Comparison of ENCODE assay signal across 1 cellular context in genomic region chr6:35258336-35258735, GRCh38.
TF ChIP-seq lines count a peak whose summit lies in the region.

No MANE protein-coding gene starts in this region.

TF ChIP-seq in endothelial cell of umbilical vein, 7 proteins besides CTCF, POLR2A, EP300 and RAD21:
- TF ChIP-seq MAX (IDR thresholded peaks at IDR 0.05; ENCODE audit: insufficient read depth, insufficient read length) (no peak), GATA2 (IDR thresholded peaks at IDR 0.05; ENCODE audit: insufficient read depth, insufficient read length, low read depth, low read length) (no peak), FOS (IDR thresholded peaks at IDR 0.05; ENCODE audit: borderline replicate concordance, insufficient read depth, low read length) (no peak), POLR2AphosphoS5 (IDR thresholded peaks at IDR 0.05; ENCODE audit: insufficient read depth, low read depth, low read length) (no peak), JUN (IDR thresholded peaks at IDR 0.05; ENCODE audit: borderline replicate concordance, insufficient read depth, insufficient read length, low read depth) (no peak), MYC (IDR thresholded peaks at IDR 0.05; ENCODE audit: low read depth, low read length) (no peak), EZH2 (IDR thresholded peaks at IDR 0.05; ENCODE audit: borderline replicate concordance, low read depth, low read length, severe bottlenecking) (no peak)
